8 cellular contexts compared by ENCODE assay signal in genomic region chr17:44199553-44200477, GRCh38. TPM values are rescaled to one million over a fixed set of nuclear protein-coding genes. Genes with fewer than 3 reads are reported as not detected.
DNase-seq lines count a peak whose midpoint lies in the region; FAIRE-seq and TF ChIP-seq lines count a peak whose summit lies in the region.

A gene with protein sequence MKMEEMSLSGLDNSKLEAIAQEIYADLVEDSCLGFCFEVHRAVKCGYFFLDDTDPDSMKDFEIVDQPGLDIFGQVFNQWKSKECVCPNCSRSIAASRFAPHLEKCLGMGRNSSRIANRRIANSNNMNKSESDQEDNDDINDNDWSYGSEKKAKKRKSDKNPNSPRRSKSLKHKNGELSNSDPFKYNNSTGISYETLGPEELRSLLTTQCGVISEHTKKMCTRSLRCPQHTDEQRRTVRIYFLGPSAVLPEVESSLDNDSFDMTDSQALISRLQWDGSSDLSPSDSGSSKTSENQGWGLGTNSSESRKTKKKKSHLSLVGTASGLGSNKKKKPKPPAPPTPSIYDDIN (minus strand): TSS chr17:44199884. CDS start chr17:44198070, 1,814 bp downstream.

- peak; percentile 47; the same call in 1 of the 2 replicates for TF ChIP-seq POLR2A in H54 (IDR thresholded peaks at IDR 0.05; ENCODE audit: low read depth, low read length)

- H3K4me3 ChIP-seq in MG63 (peak within 1 kb of the TSS; percentile 70), fibroblast of pulmonary artery (replicated peaks; ENCODE audit: low read depth, low read length) (peak within 1 kb of the TSS; percentile 82)

- TF ChIP-seq CTCF in fibroblast of pulmonary artery (IDR thresholded peaks at IDR 0.05; ENCODE audit: low read length, missing control alignments) (no peak), nephron progenitor cell (IDR thresholded peaks at IDR 0.05) (no peak)

- no peak for FAIRE-seq in H54 (lab: Jason Lieb, UNC)

- peaks cover 33% of the 10 kb centered on the region for H3K36me3 Mint-ChIP-seq in nephron progenitor cell (ENCODE audit: low read depth)
- H3K36me3 Mint-ChIP-seq in stimulated activated naive CD8-positive, alpha-beta T cell treated with anti-CD3 and anti-CD28 coated beads, Interleukin-15, Interleukin-2, amounts not matched to agents 100 ng/mL and 50 ng/mL, for 24 hours (ENCODE audit: low read depth) = peaks cover 23% of the 10 kb centered on the region

- H3K27ac Mint-ChIP-seq in nephron progenitor cell = peak within 1 kb of the TSS; percentile 98
- H3K27ac Mint-ChIP-seq in stimulated activated naive CD8-positive, alpha-beta T cell treated with anti-CD3 and anti-CD28 coated beads, Interleukin-15, Interleukin-2, amounts not matched to agents 100 ng/mL and 50 ng/mL, for 24 hours = peak within 1 kb of the TSS; percentile 95

- H3K27me3 Mint-ChIP-seq in nephron progenitor cell (ENCODE audit: low read depth, poor library complexity) = peaks cover 4% of the 10 kb centered on the region
- no peaks in the 10 kb centered on the region for H3K27me3 Mint-ChIP-seq in stimulated activated naive CD8-positive, alpha-beta T cell treated with anti-CD3 and anti-CD28 coated beads, Interleukin-15, Interleukin-2, amounts not matched to agents 100 ng/mL and 50 ng/mL, for 24 hours

- no peaks in the 10 kb centered on the region for H3K27me3 ChIP-seq in MG63

- no peaks in the 10 kb centered on the region for H3K9me3 ChIP-seq in MG63

- H3K36me3 ChIP-seq in MG63 = peaks cover 30% of the 10 kb centered on the region

- peaks cover 45% of the 10 kb centered on the region for H3K4me1 Mint-ChIP-seq in nephron progenitor cell
- peaks cover 39% of the 10 kb centered on the region for H3K4me1 Mint-ChIP-seq in stimulated activated naive CD8-positive, alpha-beta T cell treated with anti-CD3 and anti-CD28 coated beads, Interleukin-15, Interleukin-2, amounts not matched to agents 100 ng/mL and 50 ng/mL, for 24 hours (ENCODE audit: low read depth)

- no peaks in the 10 kb centered on the region for H3K9me3 Mint-ChIP-seq in nephron progenitor cell
- H3K9me3 Mint-ChIP-seq in stimulated activated naive CD8-positive, alpha-beta T cell treated with anti-CD3 and anti-CD28 coated beads, Interleukin-15, Interleukin-2, amounts not matched to agents 100 ng/mL and 50 ng/mL, for 24 hours = no peaks in the 10 kb centered on the region

- peak; percentile 99 for DNase-seq in EL
- peak; percentile 96 for DNase-seq in H54 (ENCODE audit: insufficient read length, low spot score)
- peak; percentile 100 for DNase-seq in MG63
- peak; percentile 97 to 99 for DNase-seq in SHP77 (lab: John Stamatoyannopoulos, UW)
- DNase-seq in activated effector memory CD4-positive, alpha-beta T cell treated with Interleukin-2 at 50 U/mL for 16 hours = peak; percentile 100
- DNase-seq in fibroblast of pulmonary artery (ENCODE audit: low read depth) = peak; percentile 98
- DNase-seq in nephron progenitor cell = peak; percentile 100

- H3K4me3 Mint-ChIP-seq in nephron progenitor cell = peak within 1 kb of the TSS; percentile 95
- H3K4me3 Mint-ChIP-seq in stimulated activated naive CD8-positive, alpha-beta T cell treated with anti-CD3 and anti-CD28 coated beads, Interleukin-15, Interleukin-2, amounts not matched to agents 100 ng/mL and 50 ng/mL, for 24 hours = peak within 1 kb of the TSS; percentile 90

RNA-seq across cellular contexts. Expression of the gene that starts here (rescaled TPM):
- total RNA-seq in MG63 (2014; rRNA removed; shearing (Covaris generic); ENCODE audit: low replicate concordance) = 37.0 and 53.2 TPM in 2 replicates

Comparison
In these comparisons a context has a peak if more than half of its experiments do, and no peak if none do; other contexts are left out.
1. Peak in every context shown above with its lines: DNase-seq and H3K4me3 ChIP-seq.